In the genomic region with DNA sequence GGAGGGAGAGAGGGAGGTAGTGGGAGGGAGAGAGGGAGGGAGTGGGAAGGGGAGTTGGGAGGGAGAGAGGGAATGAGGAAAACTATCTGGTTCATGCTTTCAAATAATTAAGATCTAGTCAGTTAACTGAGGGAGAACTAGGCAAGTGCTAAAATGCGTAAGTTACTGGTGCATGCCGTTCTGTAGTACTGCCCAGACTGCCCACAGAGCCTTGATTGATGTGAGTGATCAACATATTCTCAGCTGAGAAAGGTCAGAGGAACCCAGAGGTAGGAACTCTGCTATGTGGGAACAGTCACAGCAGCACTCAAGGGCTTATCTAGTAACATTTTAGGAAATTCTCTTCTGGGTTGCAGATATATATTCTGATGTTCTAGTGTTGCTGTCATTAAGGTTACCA, we compare ENCODE assay signal across 26 cellular contexts.
"Had no signal": no experiment of that assay in that cellular context is flagged by ENCODE, and none has a peak within 500 bp of the region (broad histone marks: within the 10 kb centered on the region; RNA-seq: fewer than 3 reads in every experiment).

No MANE protein-coding gene starts in this region.

- DNase-seq: heart left ventricle; hypothalamus; islet precursor cell; left cardiac atrium; left lung; lower lobe of right lung; mammary epithelial cell; mesenchymal stem cell; naive thymus-derived CD8-positive, alpha-beta T cell; nucleus accumbens; pancreas; psoas muscle; stimulated activated CD4-positive, alpha-beta T cell treated with anti-CD3 and anti-CD28 coated beads, Interleukin-12 subunit alpha, Interleukin-12 subunit beta, amount 100 ng/mL, for 4 hours; stimulated activated CD4-positive, alpha-beta T cell treated with anti-CD3 and anti-CD28 coated beads, Interleukin-15, amount 100 ng/mL, for 24 hours; stimulated activated CD4-positive, alpha-beta T cell treated with anti-CD3 and anti-CD28 coated beads, Interleukin-2, amount 100 ng/mL, for 24 hours; stimulated activated CD4-positive, alpha-beta T cell treated with anti-CD3 and anti-CD28 coated beads, Interleukin-4, amount 100 ng/mL, for 1 hour; stimulated activated naive B cell treated with anti-CD40 and anti-IgM and Interleukin-4, amounts not matched to agents 10 μg/mL and 1 μg/mL and 100 μg/mL, for 72 hours; stimulated activated naive CD8-positive, alpha-beta T cell treated with anti-CD3 and anti-CD28 coated beads, Interleukin-15, Interleukin-2, amounts not matched to agents 100 U/mL and 50 U/mL, for 24 hours; stomach; testis; thyroid gland; transverse colon; upper lobe of left lung had no signal

- ATAC-seq: heart left ventricle; left cardiac atrium; left lung; lower lobe of right lung; naive thymus-derived CD8-positive, alpha-beta T cell; pancreas; psoas muscle; sciatic nerve; stimulated activated naive B cell treated with anti-CD40 and anti-IgM and Interleukin-4, amounts not matched to agents 10 μg/mL and 1 μg/mL and 100 μg/mL, for 72 hours; stimulated activated naive CD8-positive, alpha-beta T cell treated with anti-CD3 and anti-CD28 coated beads, Interleukin-15, Interleukin-2, amounts not matched to agents 100 U/mL and 50 U/mL, for 24 hours had no signal

- H3K27me3 ChIP-seq: heart left ventricle, left lung, pancreas, right atrium auricular region, stomach, testis, thyroid gland, transverse colon, upper lobe of left lung had no signal

- H3K36me3 ChIP-seq: heart left ventricle, left lung, lower lobe of right lung, pancreas, right atrium auricular region, stomach, thyroid gland, transverse colon, upper lobe of left lung had no signal

- H3K27ac ChIP-seq: heart left ventricle, left lung, lower lobe of right lung, pancreas, psoas muscle, right atrium auricular region, skin epidermis, stomach, testis, thyroid gland, transverse colon, upper lobe of left lung had no signal

- FAIRE-seq: pancreas had no signal

- H3K4me1 ChIP-seq: heart left ventricle, left lung, lower lobe of right lung, pancreas, psoas muscle, right atrium auricular region, stomach, testis, thyroid gland, transverse colon, upper lobe of left lung had no signal

- H3K9me3 ChIP-seq: heart left ventricle, left lung, lower lobe of right lung, pancreas, psoas muscle, right atrium auricular region, testis, thyroid gland, transverse colon, upper lobe of left lung had no signal

- H3K4me3 ChIP-seq: heart left ventricle, left lung, lower lobe of right lung, pancreas, psoas muscle, right atrium auricular region, skin epidermis, stomach, testis, thyroid gland, transverse colon, upper lobe of left lung had no signal
